In the genomic region with DNA sequence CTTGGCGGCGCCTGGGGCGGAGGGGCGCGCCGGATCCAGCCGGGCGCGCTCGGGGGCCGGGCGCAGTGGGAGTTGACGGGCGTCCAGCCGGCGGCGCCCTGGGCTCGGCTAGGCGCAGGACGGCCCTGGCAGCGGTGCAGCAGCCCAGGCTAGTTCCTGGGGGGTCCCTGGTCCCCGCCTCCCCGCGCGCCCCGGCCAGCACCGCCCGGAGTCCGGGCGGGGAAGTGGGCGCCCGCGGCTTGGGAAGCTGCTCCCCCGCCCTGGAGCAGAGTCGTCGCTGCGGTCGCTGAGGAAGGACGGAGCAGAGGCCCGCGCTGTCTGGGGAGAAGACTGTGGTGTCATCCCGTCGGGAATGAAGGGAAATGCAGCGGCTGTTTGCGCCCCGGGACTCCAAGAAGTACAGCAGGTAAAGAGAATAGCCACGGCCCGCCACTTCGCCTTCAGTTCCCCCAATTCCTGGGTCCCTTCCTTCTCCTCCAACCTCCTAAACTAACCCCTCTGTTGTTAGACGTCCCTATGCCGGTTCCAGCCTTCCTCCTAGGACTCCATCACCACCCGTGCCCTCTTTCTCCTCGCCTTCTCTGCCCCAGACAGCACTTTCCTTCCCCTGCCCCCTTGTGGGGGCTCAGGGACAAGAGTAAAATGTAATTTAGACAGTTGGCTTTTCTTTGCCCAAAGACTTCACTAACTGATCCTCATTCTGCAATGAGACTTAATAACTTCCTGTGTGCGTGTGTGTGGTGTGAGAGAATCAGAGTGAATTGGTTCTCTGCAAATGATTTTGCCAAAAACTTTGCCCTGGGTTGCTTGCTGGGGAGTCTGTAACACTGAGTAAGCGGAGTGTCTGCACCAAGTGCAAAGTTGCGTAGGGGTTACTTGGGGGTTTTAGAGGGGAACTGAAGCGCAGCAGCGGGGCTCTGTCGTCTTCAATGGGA, we compare ENCODE assay signal across 8 cellular contexts. TPM values are rescaled to one million over a fixed set of nuclear protein-coding genes. Genes with fewer than 3 reads are reported as not detected.
A peak's percentile ranks its signal among the peaks of the same experiment; 100 is the strongest.
DNase-seq lines count a peak whose midpoint lies in the region; ATAC-seq, FAIRE-seq and TF ChIP-seq lines count a peak whose summit lies in the region.
"Had no signal": no experiment of that assay in that cellular context is flagged by ENCODE, and none has a peak within 500 bp of the region (broad histone marks: within the 10 kb centered on the region; RNA-seq: fewer than 3 reads in every experiment).

No MANE protein-coding gene starts in this region.

- no peak for TF ChIP-seq CTCF in astrocyte (IDR thresholded peaks at IDR 0.05; ENCODE audit: insufficient read depth, low read depth, low read length)

- no peak overlapping the region for H3K9ac ChIP-seq in astrocyte (ENCODE audit: low read length)
- no peak overlapping the region for H3K9ac ChIP-seq in iPS-15b (ENCODE audit: low read depth, low read length)

- H3K27me3 ChIP-seq in H7 (ENCODE audit: control insufficient read depth, insufficient read depth, low read length) (peaks cover 26% of the 10 kb centered on the region), astrocyte (ENCODE audit: insufficient read depth, low read length) (peaks cover 6% of the 10 kb centered on the region), iPS-15b (ENCODE audit: control insufficient read depth, insufficient read depth, low read length) (peaks cover 18% of the 10 kb centered on the region)

- H3K4me1 ChIP-seq in astrocyte (ENCODE audit: insufficient read depth, low read length) = no peaks in the 10 kb centered on the region
- no peaks in the 10 kb centered on the region for H3K4me1 ChIP-seq in iPS-15b (ENCODE audit: control insufficient read depth, insufficient read depth, low read length)

- ATAC-seq in stimulated activated naive CD8-positive, alpha-beta T cell treated with anti-CD3 and anti-CD28 coated beads, Interleukin-15, Interleukin-2, amounts not matched to agents 100 U/mL and 50 U/mL, for 24 hours = peak; percentile 9

- no peaks in the 10 kb centered on the region for H3K79me2 ChIP-seq in astrocyte (ENCODE audit: insufficient read depth, low read length)

- peak overlapping the region; percentile 88 for H3K4me2 ChIP-seq in astrocyte (ENCODE audit: low read length)

- no peak for FAIRE-seq in astrocyte (lab: Jason Lieb, UNC)
- no peak for FAIRE-seq in HTR-8/SVneo (lab: Jason Lieb, UNC)
- FAIRE-seq: endometrium had no signal

- H3K36me3 Mint-ChIP-seq in astrocyte (ENCODE audit: low read depth, unreplicated experiment) = no peaks in the 10 kb centered on the region

- peak; percentile 25 for DNase-seq in H7
- DNase-seq in astrocyte (ENCODE audit: low read depth) = no peak
- no peak for DNase-seq in stimulated activated naive CD8-positive, alpha-beta T cell treated with anti-CD3 and anti-CD28 coated beads, Interleukin-15, Interleukin-2, amounts not matched to agents 100 U/mL and 50 U/mL, for 24 hours
- no peak for DNase-seq in Ammon's horn (ENCODE audit: low spot score)
- no peak for DNase-seq in DMS79 (lab: John Stamatoyannopoulos, UW)
- DNase-seq in HTR-8/SVneo (ENCODE audit: insufficient read length, low spot score) = no peak

- H3K9me3 ChIP-seq in astrocyte (ENCODE audit: insufficient read depth, low read depth, low read length) (no peaks in the 10 kb centered on the region), iPS-15b (ENCODE audit: control insufficient read depth, insufficient read depth, low read length) (no peaks in the 10 kb centered on the region)

- H3K27ac Mint-ChIP-seq in astrocyte (ENCODE audit: unreplicated experiment) = no peak overlapping the region

- peak overlapping the region; percentile 87 for H2AFZ ChIP-seq in astrocyte (ENCODE audit: low read depth, low read length)

- H3K36me3 ChIP-seq in H7 (replicated peaks; ENCODE audit: control insufficient read depth, insufficient read depth, low read length) = no peaks in the 10 kb centered on the region
- H3K36me3 ChIP-seq in astrocyte (ENCODE audit: insufficient read depth, low read length) = no peaks in the 10 kb centered on the region
- H3K36me3 ChIP-seq in iPS-15b (ENCODE audit: control insufficient read depth, insufficient read depth, low read length) = no peaks in the 10 kb centered on the region

- H3K4me3 ChIP-seq in H7 (ENCODE audit: insufficient read depth, low read depth, low read length) (peak overlapping the region; percentile 64), astrocyte (ENCODE audit: insufficient read depth, low read depth, low read length) (peak overlapping the region; percentile 42), iPS-15b (ENCODE audit: low read depth, low read length) (peak overlapping the region; percentile 93)

- no peak overlapping the region for H3K27ac ChIP-seq in astrocyte (ENCODE audit: low read depth, low read length)

- H3K4me1 Mint-ChIP-seq in astrocyte (ENCODE audit: low read depth, unreplicated experiment) = peaks cover 2% of the 10 kb centered on the region

- H4K20me1 ChIP-seq in astrocyte (ENCODE audit: insufficient read depth, low read length) = no peaks in the 10 kb centered on the region

- H3K27me3 Mint-ChIP-seq in astrocyte (ENCODE audit: low read depth, unreplicated experiment) = peaks cover 29% of the 10 kb centered on the region

- peak overlapping the region; percentile 51 for H3K4me3 Mint-ChIP-seq in astrocyte (ENCODE audit: unreplicated experiment)

- H3K9me3 Mint-ChIP-seq in astrocyte (ENCODE audit: unreplicated experiment) = peaks cover 2% of the 10 kb centered on the region

RNA-seq across cellular contexts. Expression of a gene that starts 20.3 kb away (rescaled TPM):
- total RNA-seq in H7 (2014; rRNA removed; shearing (Covaris generic)) = not detected in 2 replicates
- total RNA-seq in astrocyte = 0.18 and 0.41 TPM in 2 replicates

Comparison
In these comparisons a context has a peak if more than half of its experiments do, and no peak if none do; other contexts are left out.
1. H3K4me3 ChIP-seq: peak in every context shown above with its lines; median percentile 93 in iPS-15b; 64 in H7; 42 in astrocyte.